In the genomic region with DNA sequence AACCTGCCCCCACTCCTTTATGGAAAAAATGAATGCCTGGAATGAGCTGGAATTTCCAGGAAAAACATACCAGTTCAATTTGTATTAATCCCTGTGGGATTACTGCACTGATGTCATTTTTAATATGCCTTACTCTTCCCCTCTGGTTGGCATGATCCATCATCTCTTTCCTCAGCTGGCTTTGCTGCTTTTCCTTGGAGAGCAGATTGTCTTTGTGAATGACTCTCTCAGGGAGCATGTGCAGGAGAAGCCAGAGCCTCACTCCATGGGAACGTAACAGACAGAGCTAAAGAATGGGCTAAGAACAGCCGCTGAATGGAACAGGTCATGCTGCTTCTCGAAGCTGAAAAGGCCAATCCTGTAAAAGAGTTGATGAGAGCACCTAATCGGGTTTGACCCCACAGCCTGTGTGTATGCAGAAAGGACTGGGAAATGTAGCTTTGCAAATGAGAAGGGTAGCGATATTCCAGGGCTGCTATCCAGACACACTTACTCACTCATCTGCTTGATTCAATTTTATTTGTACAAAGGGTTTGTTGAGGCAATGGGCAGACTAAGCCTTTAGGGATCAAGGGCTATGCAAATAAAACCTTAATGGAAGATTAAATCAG, we compare ENCODE assay signal across 2 cellular contexts.
TF ChIP-seq lines count a peak whose summit lies in the region.

No MANE protein-coding gene starts in this region.

TF ChIP-seq in HEK293, 187 proteins besides CTCF, POLR2A, EP300 and RAD21 (continued from another document):
- TF ChIP-seq PATZ1 (tag by site-specific recombination; IDR thresholded peaks at IDR 0.05) (no peak), ZNF274 (IDR thresholded peaks at IDR 0.05; ENCODE audit: low read length) (no peak), ZNF274 (tag by site-specific recombination; IDR thresholded peaks at IDR 0.05; ENCODE audit: borderline replicate concordance) (no peak), ZNF621 (tag by site-specific recombination; IDR thresholded peaks at IDR 0.05) (no peak), HIC1 (tag by site-specific recombination; IDR thresholded peaks at IDR 0.05) (no peak), ZNF398 (tag by site-specific recombination; IDR thresholded peaks at IDR 0.05) (no peak), ZNF624 (tag by site-specific recombination; IDR thresholded peaks at IDR 0.05) (no peak), ZNF660 (tag by site-specific recombination; IDR thresholded peaks at IDR 0.05) (no peak), ZNF580 (tag by site-specific recombination; IDR thresholded peaks at IDR 0.05) (no peak), ZNF677 (tag by site-specific recombination; IDR thresholded peaks at IDR 0.05) (0 out of 2 replicates have a peak, but pooled peaks have one; percentile 38)
- TF ChIP-seq, protein P1, sequence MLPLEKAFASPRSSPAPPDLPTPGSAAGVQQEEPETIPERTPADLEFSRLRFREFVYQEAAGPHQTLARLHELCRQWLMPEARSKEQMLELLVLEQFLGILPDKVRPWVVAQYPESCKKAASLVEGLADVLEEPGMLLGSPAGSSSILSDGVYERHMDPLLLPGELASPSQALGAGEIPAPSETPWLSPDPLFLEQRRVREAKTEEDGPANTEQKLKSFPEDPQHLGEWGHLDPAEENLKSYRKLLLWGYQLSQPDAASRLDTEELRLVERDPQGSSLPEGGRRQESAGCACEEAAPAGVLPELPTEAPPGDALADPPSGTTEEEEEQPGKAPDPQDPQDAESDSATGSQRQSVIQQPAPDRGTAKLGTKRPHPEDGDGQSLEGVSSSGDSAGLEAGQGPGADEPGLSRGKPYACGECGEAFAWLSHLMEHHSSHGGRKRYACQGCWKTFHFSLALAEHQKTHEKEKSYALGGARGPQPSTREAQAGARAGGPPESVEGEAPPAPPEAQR (tag by site-specific recombination; IDR thresholded peaks at IDR 0.05), result no peak

TF ChIP-seq in WTC11, 78 proteins besides CTCF, POLR2A, EP300 and RAD21 (continued from another document):
- TF ChIP-seq, protein P2, sequence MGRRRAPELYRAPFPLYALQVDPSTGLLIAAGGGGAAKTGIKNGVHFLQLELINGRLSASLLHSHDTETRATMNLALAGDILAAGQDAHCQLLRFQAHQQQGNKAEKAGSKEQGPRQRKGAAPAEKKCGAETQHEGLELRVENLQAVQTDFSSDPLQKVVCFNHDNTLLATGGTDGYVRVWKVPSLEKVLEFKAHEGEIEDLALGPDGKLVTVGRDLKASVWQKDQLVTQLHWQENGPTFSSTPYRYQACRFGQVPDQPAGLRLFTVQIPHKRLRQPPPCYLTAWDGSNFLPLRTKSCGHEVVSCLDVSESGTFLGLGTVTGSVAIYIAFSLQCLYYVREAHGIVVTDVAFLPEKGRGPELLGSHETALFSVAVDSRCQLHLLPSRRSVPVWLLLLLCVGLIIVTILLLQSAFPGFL (CRISPR knock-in tag; IDR thresholded peaks at IDR 0.05; ENCODE audit: borderline replicate concordance), result no peak
- TF ChIP-seq AR (CRISPR knock-in tag; IDR thresholded peaks at IDR 0.05), result no peak
- no peak for TF ChIP-seq EMX1 (CRISPR knock-in tag; IDR thresholded peaks at IDR 0.05)
- TF ChIP-seq PRRX2 (CRISPR knock-in tag; IDR thresholded peaks at IDR 0.05), result no peak
- no peak for TF ChIP-seq TEAD4 (CRISPR knock-in tag; IDR thresholded peaks at IDR 0.05)
- no peak for TF ChIP-seq ZNF219 (CRISPR knock-in tag; IDR thresholded peaks at IDR 0.05; ENCODE audit: borderline replicate concordance)
- TF ChIP-seq SMAD3 (CRISPR knock-in tag; IDR thresholded peaks at IDR 0.05; ENCODE audit: borderline replicate concordance), result no peak
- no peak for TF ChIP-seq RELA (CRISPR knock-in tag; IDR thresholded peaks at IDR 0.05; ENCODE audit: borderline replicate concordance)
- TF ChIP-seq, protein P1 (CRISPR knock-in tag; IDR thresholded peaks at IDR 0.05), result no peak
- TF ChIP-seq FOXK1 (CRISPR knock-in tag; IDR thresholded peaks at IDR 0.05), result no peak
